Comparison of ENCODE assay signal across 8 cellular contexts in genomic region chr10:122911889-122912484, GRCh38. TPM values are rescaled to one million over a fixed set of nuclear protein-coding genes. Genes with fewer than 3 reads are reported as not detected.
DNase-seq lines count a peak whose midpoint lies in the region; ATAC-seq and TF ChIP-seq lines count a peak whose summit lies in the region.

No MANE protein-coding gene starts in this region.

- intact Hi-C loops in activated B cell treated with CpG ODN at 0.5 μM for 24 hours (cut with micrococcal nuclease), result no loop called here

- H3K27me3 Mint-ChIP-seq in activated B cell treated with CpG ODN at 0.5 μM for 24 hours, result peaks cover 7% of the 10 kb centered on the region

- no peak for TF ChIP-seq CTCF in activated B cell treated with CpG ODN at 0.5 μM for 24 hours (IDR thresholded peaks at IDR 0.05)
- TF ChIP-seq CTCF in neural cell (IDR thresholded peaks at IDR 0.05; ENCODE audit: poor library complexity, severe bottlenecking), result no peak

- TF ChIP-seq EP300 in neural cell (conservative IDR thresholded peaks at IDR 0.05; ENCODE audit: poor library complexity, severe bottlenecking), result no peak

- H3K27ac Mint-ChIP-seq in activated B cell treated with CpG ODN at 0.5 μM for 24 hours, result no peak overlapping the region

- no peak overlapping the region for H3K27ac ChIP-seq in neural cell (ENCODE audit: low read length)

- CTCF ChIA-PET in activated B cell treated with CpG ODN at 0.5 μM for 24 hours (lab: Charles Lee), result no interaction called here

- no peaks in the 10 kb centered on the region for H3K9me2 ChIP-seq in neural cell (ENCODE audit: insufficient read depth, low read length)

- ATAC-seq in activated B cell treated with CpG ODN at 0.5 μM for 24 hours (ENCODE audit: low read depth) (peak; percentile 47), HG03095 (IDR thresholded peaks at IDR 0.05; ENCODE audit: unreplicated experiment) (no peak), GM21390 (IDR thresholded peaks at IDR 0.05; ENCODE audit: unreplicated experiment) (no peak)

- no peak overlapping the region for H3K9ac ChIP-seq in neural cell (ENCODE audit: low read length)

- H3K4me1 Mint-ChIP-seq in activated B cell treated with CpG ODN at 0.5 μM for 24 hours, result no peaks in the 10 kb centered on the region

- POLR2A ChIA-PET in activated B cell treated with CpG ODN at 0.5 μM for 24 hours (lab: Charles Lee), result no interaction called here

- no peaks in the 10 kb centered on the region for H3K36me3 Mint-ChIP-seq in activated B cell treated with CpG ODN at 0.5 μM for 24 hours (ENCODE audit: low read depth)

- no peak overlapping the region for H3K4me3 ChIP-seq in neural cell (ENCODE audit: low read length)

- DNase-seq in AG08395 (ENCODE audit: low spot score), result peak; percentile 70
- peak; percentile 75 for DNase-seq in HK-2 (ENCODE audit: unreplicated experiment)
- no peak for DNase-seq in activated B cell treated with CpG ODN at 0.5 μM for 24 hours
- DNase-seq in effector CD8-positive, alpha-beta T cell (lab: John Stamatoyannopoulos, UW), result peak; percentile 32
- no peak for DNase-seq in NCI-H1436 (lab: John Stamatoyannopoulos, UW)

- H2AFZ ChIP-seq in neural cell (ENCODE audit: low read depth, low read length), result no peak overlapping the region

- TF ChIP-seq RAD21 in neural cell (conservative IDR thresholded peaks at IDR 0.05), result no peak

- H3K4me2 ChIP-seq in neural cell (ENCODE audit: low read length), result no peak overlapping the region

- H3K27me3 ChIP-seq in neural cell (ENCODE audit: insufficient read depth, low read depth, low read length), result no peaks in the 10 kb centered on the region

- no peaks in the 10 kb centered on the region for H3F3A ChIP-seq in neural cell (ENCODE audit: insufficient read depth, low read length, poor library complexity, severe bottlenecking)

- H3K9me3 Mint-ChIP-seq in activated B cell treated with CpG ODN at 0.5 μM for 24 hours, result peaks cover 2% of the 10 kb centered on the region

- H4K20me1 ChIP-seq in neural cell (ENCODE audit: insufficient read depth), result no peaks in the 10 kb centered on the region

- H3K4me3 Mint-ChIP-seq in activated B cell treated with CpG ODN at 0.5 μM for 24 hours, result no peak overlapping the region

- no peaks in the 10 kb centered on the region for H3K79me2 ChIP-seq in neural cell (replicated peaks; ENCODE audit: insufficient read depth, low read length)

- H3K9me3 ChIP-seq in neural cell (ENCODE audit: low read length), result no peaks in the 10 kb centered on the region

- H3K36me3 ChIP-seq in neural cell (ENCODE audit: insufficient read depth, low read length), result no peaks in the 10 kb centered on the region

TF ChIP-seq in neural cell, 6 proteins besides CTCF, POLR2A, EP300 and RAD21:
- no peak for TF ChIP-seq SMC3 (conservative IDR thresholded peaks at IDR 0.05; ENCODE audit: poor library complexity)
- no peak for TF ChIP-seq MXI1 (conservative IDR thresholded peaks at IDR 0.05; ENCODE audit: poor library complexity, severe bottlenecking)
- TF ChIP-seq EZH2 (IDR thresholded peaks at IDR 0.05; ENCODE audit: borderline replicate concordance, insufficient read depth, low read length, poor library complexity, severe bottlenecking), result no peak
- peak; percentile 96 for TF ChIP-seq REST (IDR thresholded peaks at IDR 0.05; ENCODE audit: borderline replicate concordance)

RNA-seq across cellular contexts. Expression of gene FAM24A, which starts 1.6 kb away (rescaled TPM):
- total RNA-seq in activated B cell treated with CpG ODN at 0.5 μM for 24 hours, result not detected in 2 replicates
- polyA plus RNA-seq in neural cell, result not detected in 2 replicates
- polyA minus RNA-seq in neural cell, result not detected in 2 replicates

RNA-seq across cellular contexts. Expression of gene FAM24B, which starts 32.6 kb away (rescaled TPM):
- total RNA-seq in activated B cell treated with CpG ODN at 0.5 μM for 24 hours, result 7.3 and 10.0 TPM in 2 replicates
- 2.8 and 3.4 TPM in 2 replicates for polyA plus RNA-seq in neural cell
- polyA minus RNA-seq in neural cell, result not detected in 2 replicates

RNA-seq across cellular contexts. Expression of gene C10orf88, which starts 42.0 kb away (rescaled TPM):
- total RNA-seq in activated B cell treated with CpG ODN at 0.5 μM for 24 hours, result 10.9 and 12.5 TPM in 2 replicates
- polyA plus RNA-seq in neural cell, result 23.7 and 25.8 TPM in 2 replicates
- polyA minus RNA-seq in neural cell, result 32.5 and 32.6 TPM in 2 replicates

Comparison
In these comparisons a context has a peak if more than half of its experiments do, and no peak if none do; other contexts are left out.
1. DNase-seq: peak in AG08395 (single experiment), HK-2 (single experiment) and effector CD8-positive, alpha-beta T cell (single experiment); none in activated B cell treated with CpG ODN at 0.5 μM for 24 hours (single experiment) and NCI-H1436 (single experiment).